In the genomic region with DNA sequence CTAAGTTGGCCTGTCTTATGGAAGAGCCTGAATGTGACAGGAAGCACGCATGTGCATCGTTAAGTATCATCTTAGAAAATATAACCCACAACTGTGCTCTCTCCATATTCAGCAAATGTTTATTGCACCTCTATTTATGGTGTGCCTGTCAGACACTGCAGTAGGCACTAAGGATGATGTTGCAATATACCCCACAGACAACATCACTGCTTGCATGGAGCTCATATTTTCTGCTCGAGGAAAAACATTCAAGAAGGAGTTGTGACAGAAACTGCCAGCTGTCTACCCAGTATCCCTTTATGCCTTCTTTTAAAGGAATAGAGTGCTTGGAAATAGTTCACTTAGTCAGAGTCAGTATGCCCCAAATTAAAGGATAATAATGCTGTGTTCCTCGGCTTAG, we compare ENCODE assay signal across 14 cellular contexts.
DNase-seq lines count a peak whose midpoint lies in the region; ATAC-seq lines count a peak whose summit lies in the region.
"Had no signal": no experiment of that assay in that cellular context is flagged by ENCODE, and none has a peak within 500 bp of the region (broad histone marks: within the 10 kb centered on the region; RNA-seq: fewer than 3 reads in every experiment).

No MANE protein-coding gene starts in this region.

- no peak for ATAC-seq in stimulated activated memory B cell treated with anti-CD40 and anti-IgM and Interleukin-4, amounts not matched to agents 10 μg/mL and 1 μg/mL and 100 μg/mL, for 72 hours
- no peak for ATAC-seq in GM21447 (IDR thresholded peaks at IDR 0.05; ENCODE audit: unreplicated experiment)
- ATAC-seq: CD8-positive, alpha-beta T cell had no signal

- no peaks in the 10 kb centered on the region for H3K36me3 Mint-ChIP-seq in stimulated activated memory B cell treated with anti-CD40 and anti-IgM and Interleukin-4, amounts not matched to agents 10 μg/mL and 1 μg/mL and 100 μg/mL, for 72 hours
- H3K36me3 Mint-ChIP-seq: CD8-positive, alpha-beta T cell had no signal

- no peak overlapping the region for H3K27ac Mint-ChIP-seq in stimulated activated memory B cell treated with anti-CD40 and anti-IgM and Interleukin-4, amounts not matched to agents 10 μg/mL and 1 μg/mL and 100 μg/mL, for 72 hours
- H3K27ac Mint-ChIP-seq: B cell; CD4-positive, alpha-beta T cell; CD8-positive, alpha-beta T cell had no signal

- peaks cover 10% of the 10 kb centered on the region for H3K9me3 Mint-ChIP-seq in stimulated activated memory B cell treated with anti-CD40 and anti-IgM and Interleukin-4, amounts not matched to agents 10 μg/mL and 1 μg/mL and 100 μg/mL, for 72 hours

- DNase-seq in Ammon's horn (ENCODE audit: low spot score) = peak; percentile 7
- DNase-seq in inferior parietal cortex (ENCODE audit: extremely low spot score) = peak; percentile 17
- peak; percentile 29 for DNase-seq in superior temporal gyrus (ENCODE audit: extremely low spot score)
- DNase-seq: 8988T; ACHN; Caco-2; Calu3; CD4-positive, alpha-beta T cell; CD8-positive, alpha-beta T cell; DMS79 treated with DMSO at 0.1 percent for 48 hours; GF-D8 had no signal

- no peak overlapping the region for H3K4me3 Mint-ChIP-seq in stimulated activated memory B cell treated with anti-CD40 and anti-IgM and Interleukin-4, amounts not matched to agents 10 μg/mL and 1 μg/mL and 100 μg/mL, for 72 hours
- H3K4me3 Mint-ChIP-seq: B cell; CD4-positive, alpha-beta T cell; CD8-positive, alpha-beta T cell had no signal

- H3K4me1 Mint-ChIP-seq in stimulated activated memory B cell treated with anti-CD40 and anti-IgM and Interleukin-4, amounts not matched to agents 10 μg/mL and 1 μg/mL and 100 μg/mL, for 72 hours = no peaks in the 10 kb centered on the region
- H3K4me1 Mint-ChIP-seq: B cell had no signal

- no peaks in the 10 kb centered on the region for H3K27me3 Mint-ChIP-seq in stimulated activated memory B cell treated with anti-CD40 and anti-IgM and Interleukin-4, amounts not matched to agents 10 μg/mL and 1 μg/mL and 100 μg/mL, for 72 hours
- H3K27me3 Mint-ChIP-seq: B cell; CD4-positive, alpha-beta T cell had no signal
